Comparison of ENCODE assay signal across 11 cellular contexts in the genomic region with DNA sequence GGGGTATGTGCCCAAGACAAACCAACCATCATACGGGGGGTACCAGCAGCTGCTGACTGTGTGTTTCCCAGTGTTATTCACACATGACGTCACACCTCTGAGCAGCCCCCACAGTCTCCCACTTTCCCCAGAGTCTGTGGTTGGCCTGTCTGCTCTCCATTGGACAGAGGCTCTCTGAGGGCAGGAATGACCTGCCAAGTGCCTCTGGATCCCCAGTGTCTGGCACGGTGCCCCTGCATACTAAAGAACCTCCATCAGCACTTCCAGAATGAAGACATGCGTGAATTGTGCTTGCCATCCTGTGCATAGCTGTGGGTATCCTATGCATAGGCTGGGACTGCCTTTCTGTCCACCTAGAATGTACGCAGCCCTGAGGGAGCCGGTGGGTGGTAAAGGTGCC.
DNase-seq lines count a peak whose midpoint lies in the region; TF ChIP-seq lines count a peak whose summit lies in the region.
"Had no signal": no experiment of that assay in that cellular context is flagged by ENCODE, and none has a peak within 500 bp of the region (broad histone marks: within the 10 kb centered on the region; RNA-seq: fewer than 3 reads in every experiment).

No MANE protein-coding gene starts in this region.

- peak overlapping the region; percentile 80 for H3K27ac ChIP-seq in stomach smooth muscle (ENCODE audit: low read length)
- H3K27ac ChIP-seq: adrenal gland had no signal

- H3K36me3 ChIP-seq in adipocyte (ENCODE audit: control insufficient read depth, insufficient read depth, low read length, severe bottlenecking) (no peaks in the 10 kb centered on the region), stomach smooth muscle (ENCODE audit: control insufficient read depth in 2 of 2, insufficient read depth in 2 of 2, low read length in 2 of 2) (no peaks in the 10 kb centered on the region)
- H3K36me3 ChIP-seq: adrenal gland, MG63 had no signal

- H3K4me1 ChIP-seq in adipocyte (ENCODE audit: control insufficient read depth, insufficient read depth, low read length), result peaks cover 41% of the 10 kb centered on the region
- peaks cover 53% of the 10 kb centered on the region for H3K4me1 ChIP-seq in stomach smooth muscle (ENCODE audit: control insufficient read depth, insufficient read depth, low read length)

- TF ChIP-seq CTCF in fibroblast of pulmonary artery (IDR thresholded peaks at IDR 0.05; ENCODE audit: low read length, missing control alignments), result no peak

- H3K27me3 ChIP-seq in adipocyte (replicated peaks; ENCODE audit: control insufficient read depth, insufficient read depth, low read length) (no peaks in the 10 kb centered on the region), stomach smooth muscle (ENCODE audit: control insufficient read depth in 1 of 2, insufficient read depth in 2 of 2, low read length in 2 of 2) (no peaks in the 10 kb centered on the region)
- H3K27me3 ChIP-seq: adrenal gland, MG63 had no signal

- H3K9ac ChIP-seq in adipocyte (ENCODE audit: low read length) (peak overlapping the region; percentile 20), stomach smooth muscle (ENCODE audit: low read length in 2 of 2) (no peak overlapping the region)

- no peak overlapping the region for H3K4me3 ChIP-seq in adipocyte (ENCODE audit: low read length)
- H3K4me3 ChIP-seq in fibroblast of pulmonary artery (replicated peaks; ENCODE audit: low read depth, low read length), result no peak overlapping the region
- no peak overlapping the region for H3K4me3 ChIP-seq in stomach smooth muscle (ENCODE audit: low read length in 2 of 2)
- H3K4me3 ChIP-seq: adrenal gland, MG63 had no signal

- H3K9me3 ChIP-seq in adipocyte (ENCODE audit: control insufficient read depth, low read length) (no peaks in the 10 kb centered on the region), stomach smooth muscle (ENCODE audit: control insufficient read depth in 2 of 2, low read length in 2 of 2) (no peaks in the 10 kb centered on the region)
- H3K9me3 ChIP-seq: adrenal gland, MG63 had no signal

- peak; percentile 26 for DNase-seq in HCEC 1CT
- DNase-seq in adipocyte (ENCODE audit: low read depth), result no peak
- peak; percentile 55 for DNase-seq in fibroblast of pulmonary artery (ENCODE audit: low read depth)
- DNase-seq in GF-D8 (lab: John Stamatoyannopoulos, UW), result no peak
- no peak for DNase-seq in activated T-cell treated with anti-CD3 and anti-CD28 coated beads, Interleukin-2, amount 50 U/mL, for 48 hours
- DNase-seq in activated naive CD4-positive, alpha-beta T cell treated with Interleukin-2 at 50 U/mL for 16 hours, result no peak
- DNase-seq: foreskin melanocyte, NCI-H187 had no signal

Comparison
In these comparisons a context has a peak if more than half of its experiments do, and no peak if none do; other contexts are left out.
1. DNase-seq: peak in HCEC 1CT (single experiment) and fibroblast of pulmonary artery (single experiment); none in adipocyte (single experiment), GF-D8 (single experiment), activated T-cell treated with anti-CD3 and anti-CD28 coated beads, Interleukin-2, amount 50 U/mL, for 48 hours (0 of 2) and activated naive CD4-positive, alpha-beta T cell treated with Interleukin-2 at 50 U/mL for 16 hours (single experiment).